34 cellular contexts compared by ENCODE assay signal in genomic region chr5:143882520-143882919, GRCh38.
DNase-seq lines count a peak whose midpoint lies in the region; ATAC-seq and TF ChIP-seq lines count a peak whose summit lies in the region.
"Had no signal": no experiment of that assay in that cellular context is flagged by ENCODE, and none has a peak within 500 bp of the region (broad histone marks: within the 10 kb centered on the region; RNA-seq: fewer than 3 reads in every experiment).

No MANE protein-coding gene starts in this region.

- H3K27me3 ChIP-seq in adipocyte (replicated peaks; ENCODE audit: control insufficient read depth, insufficient read depth, low read length) (no peaks in the 10 kb centered on the region), stomach (no peaks in the 10 kb centered on the region)
- H3K27me3 ChIP-seq: esophagus muscularis mucosa, Peyer's patch, sigmoid colon, testis had no signal

- H3K9me3 ChIP-seq in HEK293 (ENCODE audit: control insufficient read depth, insufficient read depth, low read depth, low read length) (no peaks in the 10 kb centered on the region), adipocyte (ENCODE audit: control insufficient read depth, low read length) (no peaks in the 10 kb centered on the region), stomach (no peaks in the 10 kb centered on the region)
- H3K9me3 ChIP-seq: esophagus muscularis mucosa, neutrophil, Peyer's patch, sigmoid colon, testis had no signal

- 89 to 95% (median 91%) methylated on average over 5 of the region's 5 CpGs for WGBS in stomach, 5 donors

- H3K27ac ChIP-seq in HEK293 (ENCODE audit: extremely low read depth, low read depth, low read length) (no peak overlapping the region), stomach (no peak overlapping the region)
- H3K27ac ChIP-seq: 22Rv1, coronary artery, esophagus muscularis mucosa, neutrophil, Peyer's patch, sigmoid colon, testis had no signal

- H3K4me3 ChIP-seq in HEK293 (ENCODE audit: low read depth, low read length) (no peak overlapping the region), adipocyte (ENCODE audit: low read length) (no peak overlapping the region), fibroblast of villous mesenchyme (ENCODE audit: low read depth, low read length) (no peak overlapping the region), stomach (no peak overlapping the region)
- H3K4me3 ChIP-seq: coronary artery, esophagus muscularis mucosa, Peyer's patch, sigmoid colon, testis had no signal

- no peaks in the 10 kb centered on the region for H3K36me3 ChIP-seq in HEK293 (ENCODE audit: control insufficient read depth in 2 of 2, insufficient read depth in 1 of 2, low read length in 2 of 2)
- H3K36me3 ChIP-seq in adipocyte (ENCODE audit: control insufficient read depth, insufficient read depth, low read length, severe bottlenecking), result no peaks in the 10 kb centered on the region
- no peaks in the 10 kb centered on the region for H3K36me3 ChIP-seq in stomach
- H3K36me3 ChIP-seq: esophagus muscularis mucosa, neutrophil, Peyer's patch, sigmoid colon had no signal

- CTCF ChIA-PET in HEK293 (lab: Yijun Ruan, JAX), result no interaction called here

- peaks cover 3% of the 10 kb centered on the region for H3K4me1 ChIP-seq in HEK293 (ENCODE audit: control insufficient read depth, insufficient read depth, low read length)
- peaks cover 19% of the 10 kb centered on the region for H3K4me1 ChIP-seq in adipocyte (ENCODE audit: control insufficient read depth, insufficient read depth, low read length)
- H3K4me1 ChIP-seq in stomach, result peaks cover 0 to 14% (median under 1%) of the 10 kb centered on the region in 4 donors
- H3K4me1 ChIP-seq: Peyer's patch had no signal

- no peak for TF ChIP-seq POLR2A in stomach (IDR thresholded peaks at IDR 0.05)

- TF ChIP-seq EP300 in stomach (IDR thresholded peaks at IDR 0.05), result no peak

- ATAC-seq in GM19463 (IDR thresholded peaks at IDR 0.05; ENCODE audit: unreplicated experiment), result no peak
- ATAC-seq: left ventricle myocardium superior; stimulated activated naive B cell treated with anti-CD40 and anti-IgM and Interleukin-4, amounts not matched to agents 10 μg/mL and 1 μg/mL and 100 μg/mL, for 72 hours had no signal

- no peak for TF ChIP-seq CTCF in HEK293 (tag by site-specific recombination; IDR thresholded peaks at IDR 0.05)
- TF ChIP-seq CTCF in fibroblast of villous mesenchyme (IDR thresholded peaks at IDR 0.05; ENCODE audit: insufficient read depth, low read depth, low read length), result no peak
- no peak for TF ChIP-seq CTCF in stomach (IDR thresholded peaks at IDR 0.05)

- intact Hi-C loops in stomach (cut with DNase I; ENCODE audit: low total_unique reads), result no loop called here

- POLR2A ChIA-PET in HEK293 (lab: Yijun Ruan, JAX), result no interaction called here

- DNase-seq in DMS 273 (lab: John Stamatoyannopoulos, UW; ENCODE audit: unreplicated experiment) (peak; percentile 7), DMS 273 treated with DMSO at 0.1 percent for 48 hours (lab: John Stamatoyannopoulos, UW) (no peak), adipocyte (ENCODE audit: low read depth) (peak; percentile 58), fibroblast of villous mesenchyme (ENCODE audit: low read depth) (peak; percentile 56), cerebellar nuclear complex (lab: John Stamatoyannopoulos, UW) (no peak), stomach (no peak)
- DNase-seq: activated B cell treated with CpG ODN at 0.5 μM for 24 hours; activated CD4-positive, alpha-beta T cell treated with anti-CD3 and anti-CD28 coated beads, Interleukin-2, amount 50 U/mL, for 48 hours; activated naive CD4-positive, alpha-beta T cell treated with anti-CD3 and anti-CD28 coated beads, Interleukin-2, amount 10 ng/mL, durations not matched to agents 7 days and 5 days; AML-193; amniotic stem cell; CD4-positive, alpha-beta memory T cell; GDM1; H9; islet precursor cell; left ventricle myocardium superior; naive B cell; NCI-H2081 treated with DMSO at 0.1 percent for 48 hours; NCI-H446; NK-92 treated with Interleukin-12 subunit alpha and Interleukin-12 subunit beta, amount 100 ng/mL, for 24 hours; Peyer's patch; SIG-M5; sigmoid colon; stimulated activated CD4-positive, alpha-beta T cell treated with anti-CD3 and anti-CD28 coated beads, Interleukin-15, amount 100 ng/mL, for 24 hours; stimulated activated naive B cell treated with anti-CD40 and anti-IgM and Interleukin-4, amounts not matched to agents 10 μg/mL and 1 μg/mL and 100 μg/mL, for 72 hours; SW 1271; T1000; testis had no signal

- no peak overlapping the region for H3K9ac ChIP-seq in adipocyte (ENCODE audit: low read length)

TF ChIP-seq in HEK293, 187 proteins besides CTCF, POLR2A, EP300 and RAD21 (continues in another document):
- TF ChIP-seq ZBTB10 (tag by site-specific recombination; IDR thresholded peaks at IDR 0.05), result 0 out of 2 replicates have a peak, but pooled peaks have one; percentile 14
- TF ChIP-seq ZNF548 (tag by site-specific recombination; IDR thresholded peaks at IDR 0.05), result peak; percentile 45; the same call in 1 of the 2 replicates
- TF ChIP-seq ZBTB26 (tag by site-specific recombination; optimal IDR thresholded peaks at IDR 0.05), result no peak
- TF ChIP-seq BCL6B (tag by site-specific recombination; IDR thresholded peaks at IDR 0.05), result peak; percentile 73
- no peak for TF ChIP-seq OSR2 (tag by site-specific recombination; IDR thresholded peaks at IDR 0.05)

Comparison
In these comparisons a context has a peak if more than half of its experiments do, and no peak if none do; other contexts are left out.
1. DNase-seq: peak in DMS 273 (single experiment), adipocyte (single experiment) and fibroblast of villous mesenchyme (single experiment); none in DMS 273 treated with DMSO at 0.1 percent for 48 hours (single experiment), cerebellar nuclear complex (0 of 2) and stomach (single experiment).